ENCODE assay signal across 14 cellular contexts in the genomic region with DNA sequence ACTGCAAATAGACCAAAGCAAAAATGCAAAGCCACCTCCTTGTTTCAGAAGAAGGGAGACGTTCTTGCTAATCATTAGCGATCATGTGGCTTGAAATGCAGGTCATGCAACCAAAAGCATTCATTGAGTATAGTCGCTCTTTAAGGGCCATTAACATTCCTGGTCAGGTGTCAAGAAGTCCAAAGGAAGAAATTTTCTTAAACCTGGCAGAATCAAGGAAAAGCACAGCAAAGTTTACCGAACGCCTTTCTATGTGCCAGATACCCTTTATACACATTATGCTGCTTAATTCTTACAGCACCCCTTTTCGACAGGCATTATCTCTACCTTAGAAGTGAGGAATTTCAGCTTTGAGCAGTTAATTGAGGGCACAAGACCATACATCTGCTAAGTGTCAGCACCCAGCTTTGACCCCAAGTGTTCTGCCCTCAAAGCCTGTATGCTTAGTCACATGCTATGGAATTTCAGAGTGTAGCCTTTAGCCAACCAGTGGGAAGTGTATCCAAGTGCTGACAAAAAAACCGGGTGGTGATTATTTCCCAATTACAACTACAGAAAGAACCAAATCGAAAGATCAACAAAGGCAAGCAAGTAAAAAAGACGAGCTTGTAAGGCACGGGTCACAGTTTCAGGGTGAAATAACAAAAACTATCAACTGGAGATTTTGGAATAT.
A peak's percentile ranks its signal among the peaks of the same experiment; 100 is the strongest.
DNase-seq lines count a peak whose midpoint lies in the region; TF ChIP-seq lines count a peak whose summit lies in the region.
"Had no signal": no experiment of that assay in that cellular context is flagged by ENCODE, and none has a peak within 500 bp of the region (broad histone marks: within the 10 kb centered on the region; RNA-seq: fewer than 3 reads in every experiment).

No MANE protein-coding gene starts in this region.

- H3K27ac ChIP-seq in neural cell (ENCODE audit: low read length) (peak overlapping the region; percentile 46), prostate gland (no peak overlapping the region)
- H3K27ac ChIP-seq: BLaER1 treated with 17β-estradiol and CSF1 and Interleukin-3, amounts not matched to agents 10 nM and 100 nM; spleen had no signal

- H3K4me1 ChIP-seq in prostate gland (replicated peaks), result no peaks in the 10 kb centered on the region
- H3K4me1 ChIP-seq: BLaER1 treated with 17β-estradiol and CSF1 and Interleukin-3, amounts not matched to agents 10 nM and 100 nM; spleen had no signal

- intact Hi-C loops in prostate gland (cut with DNase I), result no loop called here

- 66% methylated on average over 10 of the region's 10 CpGs for WGBS in prostate gland

- no peak overlapping the region for H3K4me2 ChIP-seq in neural cell (ENCODE audit: low read length)
- H3K4me2 ChIP-seq: BLaER1 treated with 17β-estradiol and CSF1 and Interleukin-3, amounts not matched to agents 10 nM and 100 nM had no signal

- TF ChIP-seq EP300 in neural cell (conservative IDR thresholded peaks at IDR 0.05; ENCODE audit: poor library complexity, severe bottlenecking), result no peak

- H3F3A ChIP-seq in neural cell (ENCODE audit: insufficient read depth, low read length, poor library complexity, severe bottlenecking), result no peaks in the 10 kb centered on the region

- no peak overlapping the region for H3K9ac ChIP-seq in neural cell (ENCODE audit: low read length)
- H3K9ac ChIP-seq: BLaER1 treated with 17β-estradiol and CSF1 and Interleukin-3, amounts not matched to agents 10 nM and 100 nM had no signal

- H3K36me3 ChIP-seq in neural cell (ENCODE audit: insufficient read depth, low read length) (no peaks in the 10 kb centered on the region), prostate gland (no peaks in the 10 kb centered on the region)
- H3K36me3 ChIP-seq: BLaER1 treated with 17β-estradiol and CSF1 and Interleukin-3, amounts not matched to agents 10 nM and 100 nM; spleen had no signal

- H3K9me3 ChIP-seq in neural cell (ENCODE audit: low read length) (no peaks in the 10 kb centered on the region), prostate gland (no peaks in the 10 kb centered on the region)
- H3K9me3 ChIP-seq: BLaER1 treated with 17β-estradiol and CSF1 and Interleukin-3, amounts not matched to agents 10 nM and 100 nM; spleen had no signal

- H3K9me2 ChIP-seq in neural cell (ENCODE audit: insufficient read depth, low read length), result no peaks in the 10 kb centered on the region

- peak; percentile 23 for DNase-seq in AG04449 (ENCODE audit: low read depth, low spot score)
- DNase-seq in LHCN-M2 (ENCODE audit: low read depth), result peak; percentile 83
- peak; percentile 84 for DNase-seq in fibroblast of gingiva (ENCODE audit: low read depth)
- no peak for DNase-seq in T1000 (lab: John Stamatoyannopoulos, UW)
- no peak for DNase-seq in activated effector memory CD4-positive, alpha-beta T cell treated with anti-CD3 and anti-CD28 coated beads, Interleukin-2, amount 50 U/mL, for 16 hours
- DNase-seq in NCI-H510A treated with DMSO at 0.1 percent for 48 hours (lab: John Stamatoyannopoulos, UW), result no peak
- no peak for DNase-seq in prostate gland (ENCODE audit: low spot score)
- DNase-seq: activated CD8-positive, alpha-beta T cell treated with anti-CD3 and anti-CD28 coated beads, Interleukin-2, amount 10 ng/mL, durations not matched to agents 7 days and 5 days; activated naive CD8-positive, alpha-beta T cell treated with anti-CD3 and anti-CD28 coated beads, Interleukin-2, amount 50 U/mL, for 24 hours; midbrain; NCI-H510A; spleen had no signal

- no peak overlapping the region; the same call in 1 of the 2 replicates for H3K4me3 ChIP-seq in AG04449 (ENCODE audit: low read depth, low read length)
- H3K4me3 ChIP-seq in neural cell (ENCODE audit: low read length), result no peak overlapping the region
- H3K4me3 ChIP-seq in prostate gland, result no peak overlapping the region
- H3K4me3 ChIP-seq: BLaER1 treated with 17β-estradiol and CSF1 and Interleukin-3, amounts not matched to agents 10 nM and 100 nM; spleen had no signal

- no peak for TF ChIP-seq POLR2A in prostate gland (IDR thresholded peaks at IDR 0.05)

- CTCF ChIA-PET in AG04449 (lab: Yijun Ruan, JAX), result no interaction called here

- no peak for TF ChIP-seq RAD21 in neural cell (conservative IDR thresholded peaks at IDR 0.05)

- no peaks in the 10 kb centered on the region for H4K20me1 ChIP-seq in neural cell (ENCODE audit: insufficient read depth)
- H4K20me1 ChIP-seq: BLaER1 treated with 17β-estradiol and CSF1 and Interleukin-3, amounts not matched to agents 10 nM and 100 nM had no signal

- H2AFZ ChIP-seq in neural cell (ENCODE audit: low read depth, low read length), result no peak overlapping the region

- H3K79me2 ChIP-seq in neural cell (replicated peaks; ENCODE audit: insufficient read depth, low read length), result peaks cover 38% of the 10 kb centered on the region

- H3K27me3 ChIP-seq in neural cell (ENCODE audit: insufficient read depth, low read depth, low read length) (no peaks in the 10 kb centered on the region), prostate gland (replicated peaks; ENCODE audit: insufficient read depth) (no peaks in the 10 kb centered on the region)
- H3K27me3 ChIP-seq: BLaER1 treated with 17β-estradiol and CSF1 and Interleukin-3, amounts not matched to agents 10 nM and 100 nM; spleen had no signal

- POLR2A ChIA-PET in AG04449 (lab: Yijun Ruan, JAX), result interaction anchor here (0.6 kb wide), 1 partner anchor 1815 kb away, joined by 5 read pairs; no protein-coding TSS in a partner anchor

- TF ChIP-seq CTCF in AG04449 (IDR thresholded peaks at IDR 0.05; ENCODE audit: insufficient read depth, low read length, missing control alignments), result no peak
- TF ChIP-seq CTCF in neural cell (IDR thresholded peaks at IDR 0.05; ENCODE audit: poor library complexity, severe bottlenecking), result no peak
- no peak for TF ChIP-seq CTCF in prostate gland (IDR thresholded peaks at IDR 0.05)

TF ChIP-seq in neural cell, 6 proteins besides CTCF, POLR2A, EP300 and RAD21:
- TF ChIP-seq TAF1 (IDR thresholded peaks at IDR 0.05; ENCODE audit: low read depth) (no peak), MXI1 (conservative IDR thresholded peaks at IDR 0.05; ENCODE audit: poor library complexity, severe bottlenecking) (no peak), EZH2 (IDR thresholded peaks at IDR 0.05; ENCODE audit: borderline replicate concordance, insufficient read depth, low read length, poor library complexity, severe bottlenecking) (no peak), POLR2AphosphoS5 (IDR thresholded peaks at IDR 0.05) (no peak), SMC3 (conservative IDR thresholded peaks at IDR 0.05; ENCODE audit: poor library complexity) (no peak)
- TF ChIP-seq, protein P1, sequence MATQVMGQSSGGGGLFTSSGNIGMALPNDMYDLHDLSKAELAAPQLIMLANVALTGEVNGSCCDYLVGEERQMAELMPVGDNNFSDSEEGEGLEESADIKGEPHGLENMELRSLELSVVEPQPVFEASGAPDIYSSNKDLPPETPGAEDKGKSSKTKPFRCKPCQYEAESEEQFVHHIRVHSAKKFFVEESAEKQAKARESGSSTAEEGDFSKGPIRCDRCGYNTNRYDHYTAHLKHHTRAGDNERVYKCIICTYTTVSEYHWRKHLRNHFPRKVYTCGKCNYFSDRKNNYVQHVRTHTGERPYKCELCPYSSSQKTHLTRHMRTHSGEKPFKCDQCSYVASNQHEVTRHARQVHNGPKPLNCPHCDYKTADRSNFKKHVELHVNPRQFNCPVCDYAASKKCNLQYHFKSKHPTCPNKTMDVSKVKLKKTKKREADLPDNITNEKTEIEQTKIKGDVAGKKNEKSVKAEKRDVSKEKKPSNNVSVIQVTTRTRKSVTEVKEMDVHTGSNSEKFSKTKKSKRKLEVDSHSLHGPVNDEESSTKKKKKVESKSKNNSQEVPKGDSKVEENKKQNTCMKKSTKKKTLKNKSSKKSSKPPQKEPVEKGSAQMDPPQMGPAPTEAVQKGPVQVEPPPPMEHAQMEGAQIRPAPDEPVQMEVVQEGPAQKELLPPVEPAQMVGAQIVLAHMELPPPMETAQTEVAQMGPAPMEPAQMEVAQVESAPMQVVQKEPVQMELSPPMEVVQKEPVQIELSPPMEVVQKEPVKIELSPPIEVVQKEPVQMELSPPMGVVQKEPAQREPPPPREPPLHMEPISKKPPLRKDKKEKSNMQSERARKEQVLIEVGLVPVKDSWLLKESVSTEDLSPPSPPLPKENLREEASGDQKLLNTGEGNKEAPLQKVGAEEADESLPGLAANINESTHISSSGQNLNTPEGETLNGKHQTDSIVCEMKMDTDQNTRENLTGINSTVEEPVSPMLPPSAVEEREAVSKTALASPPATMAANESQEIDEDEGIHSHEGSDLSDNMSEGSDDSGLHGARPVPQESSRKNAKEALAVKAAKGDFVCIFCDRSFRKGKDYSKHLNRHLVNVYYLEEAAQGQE (IDR thresholded peaks at IDR 0.05; ENCODE audit: borderline replicate concordance), result no peak

Comparison
In these comparisons a context has a peak if more than half of its experiments do, and no peak if none do; other contexts are left out.
1. DNase-seq: peak in AG04449 (single experiment), LHCN-M2 (single experiment) and fibroblast of gingiva (single experiment); none in T1000 (single experiment), activated effector memory CD4-positive, alpha-beta T cell treated with anti-CD3 and anti-CD28 coated beads, Interleukin-2, amount 50 U/mL, for 16 hours (single experiment), NCI-H510A treated with DMSO at 0.1 percent for 48 hours (single experiment) and prostate gland (single experiment).